8 cellular contexts compared by ENCODE assay signal in genomic region chr6:155881845-155882526, GRCh38.
DNase-seq lines count a peak whose midpoint lies in the region; ATAC-seq and TF ChIP-seq lines count a peak whose summit lies in the region.
"Had no signal": no experiment of that assay in that cellular context is flagged by ENCODE, and none has a peak within 500 bp of the region (broad histone marks: within the 10 kb centered on the region; RNA-seq: fewer than 3 reads in every experiment).

No MANE protein-coding gene starts in this region.

- no peak for DNase-seq in progenitor cell of endocrine pancreas (ENCODE audit: low spot score, unreplicated experiment)
- no peak for DNase-seq in effector memory CD8-positive, alpha-beta T cell
- DNase-seq in activated naive CD4-positive, alpha-beta T cell treated with anti-CD3 and anti-CD28 coated beads, Interleukin-2, amount 50 U/mL, for 16 hours, result no peak
- no peak for DNase-seq in activated CD4-positive, CD25-positive, alpha-beta regulatory T cell treated with anti-CD3 and anti-CD28 coated beads, Interleukin-2, amount 50 U/mL, for 72 hours
- DNase-seq: PC-3 had no signal

- H3K27me3 Mint-ChIP-seq in progenitor cell of endocrine pancreas, result no peaks in the 10 kb centered on the region
- no peaks in the 10 kb centered on the region for H3K27me3 Mint-ChIP-seq in effector memory CD8-positive, alpha-beta T cell

- H3K4me1 Mint-ChIP-seq in progenitor cell of endocrine pancreas (ENCODE audit: low read depth), result peaks cover 22% of the 10 kb centered on the region
- peaks cover 0 to 3% of the 10 kb centered on the region in 2 donors for H3K4me1 Mint-ChIP-seq in effector memory CD8-positive, alpha-beta T cell (ENCODE audit: low read depth in 2 of 2)

- peak; percentile 42 for ATAC-seq in GM18909 (IDR thresholded peaks at IDR 0.05; ENCODE audit: poor library complexity, unreplicated experiment)
- peak; percentile 26 for ATAC-seq in GM21723 (IDR thresholded peaks at IDR 0.05; ENCODE audit: unreplicated experiment)
- peak; percentile 41 for ATAC-seq in HG03354 (IDR thresholded peaks at IDR 0.05; ENCODE audit: poor library complexity, severe bottlenecking, unreplicated experiment)
- ATAC-seq in effector memory CD8-positive, alpha-beta T cell (replicated peaks), result no peak
- ATAC-seq: PC-3 had no signal

- no peak for TF ChIP-seq CTCF in progenitor cell of endocrine pancreas (IDR thresholded peaks at IDR 0.05; ENCODE audit: unreplicated experiment)

- H3K4me3 Mint-ChIP-seq in progenitor cell of endocrine pancreas (ENCODE audit: low read depth), result no peak overlapping the region
- H3K4me3 Mint-ChIP-seq in effector memory CD8-positive, alpha-beta T cell, result no peak overlapping the region

- H3K27ac Mint-ChIP-seq in progenitor cell of endocrine pancreas, result peak overlapping the region; percentile 53
- peak overlapping the region in 1 of 2 donors; percentile 9 for H3K27ac Mint-ChIP-seq in effector memory CD8-positive, alpha-beta T cell

- H3K9me3 Mint-ChIP-seq in progenitor cell of endocrine pancreas (ENCODE audit: low read depth), result peaks cover 2% of the 10 kb centered on the region
- H3K9me3 Mint-ChIP-seq in effector memory CD8-positive, alpha-beta T cell, result peaks cover 1 to 5% of the 10 kb centered on the region in 2 donors

- peaks cover 4% of the 10 kb centered on the region for H3K36me3 Mint-ChIP-seq in progenitor cell of endocrine pancreas (ENCODE audit: insufficient read depth)
- no peaks in the 10 kb centered on the region for H3K36me3 Mint-ChIP-seq in effector memory CD8-positive, alpha-beta T cell (ENCODE audit: insufficient read depth)
